ENCODE assay signal across 3 cellular contexts in genomic region chr3:126525091-126525852, GRCh38.
TF ChIP-seq lines count a peak whose summit lies in the region.

No MANE protein-coding gene starts in this region.

TF ChIP-seq in GM23338, 12 proteins besides CTCF, POLR2A, EP300 and RAD21 (continued from another document and continues in another):
- TF ChIP-seq, protein P1, sequence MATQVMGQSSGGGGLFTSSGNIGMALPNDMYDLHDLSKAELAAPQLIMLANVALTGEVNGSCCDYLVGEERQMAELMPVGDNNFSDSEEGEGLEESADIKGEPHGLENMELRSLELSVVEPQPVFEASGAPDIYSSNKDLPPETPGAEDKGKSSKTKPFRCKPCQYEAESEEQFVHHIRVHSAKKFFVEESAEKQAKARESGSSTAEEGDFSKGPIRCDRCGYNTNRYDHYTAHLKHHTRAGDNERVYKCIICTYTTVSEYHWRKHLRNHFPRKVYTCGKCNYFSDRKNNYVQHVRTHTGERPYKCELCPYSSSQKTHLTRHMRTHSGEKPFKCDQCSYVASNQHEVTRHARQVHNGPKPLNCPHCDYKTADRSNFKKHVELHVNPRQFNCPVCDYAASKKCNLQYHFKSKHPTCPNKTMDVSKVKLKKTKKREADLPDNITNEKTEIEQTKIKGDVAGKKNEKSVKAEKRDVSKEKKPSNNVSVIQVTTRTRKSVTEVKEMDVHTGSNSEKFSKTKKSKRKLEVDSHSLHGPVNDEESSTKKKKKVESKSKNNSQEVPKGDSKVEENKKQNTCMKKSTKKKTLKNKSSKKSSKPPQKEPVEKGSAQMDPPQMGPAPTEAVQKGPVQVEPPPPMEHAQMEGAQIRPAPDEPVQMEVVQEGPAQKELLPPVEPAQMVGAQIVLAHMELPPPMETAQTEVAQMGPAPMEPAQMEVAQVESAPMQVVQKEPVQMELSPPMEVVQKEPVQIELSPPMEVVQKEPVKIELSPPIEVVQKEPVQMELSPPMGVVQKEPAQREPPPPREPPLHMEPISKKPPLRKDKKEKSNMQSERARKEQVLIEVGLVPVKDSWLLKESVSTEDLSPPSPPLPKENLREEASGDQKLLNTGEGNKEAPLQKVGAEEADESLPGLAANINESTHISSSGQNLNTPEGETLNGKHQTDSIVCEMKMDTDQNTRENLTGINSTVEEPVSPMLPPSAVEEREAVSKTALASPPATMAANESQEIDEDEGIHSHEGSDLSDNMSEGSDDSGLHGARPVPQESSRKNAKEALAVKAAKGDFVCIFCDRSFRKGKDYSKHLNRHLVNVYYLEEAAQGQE (IDR thresholded peaks at IDR 0.05; ENCODE audit: unreplicated experiment): no peak
- TF ChIP-seq ETS1 (IDR thresholded peaks at IDR 0.05): no peak
- no peak for TF ChIP-seq ZNF114 (CRISPR knock-in tag; IDR thresholded peaks at IDR 0.05)
- TF ChIP-seq STAT1 (IDR thresholded peaks at IDR 0.05; ENCODE audit: unreplicated experiment): no peak

TF ChIP-seq in WTC11, 78 proteins besides CTCF, POLR2A, EP300 and RAD21 (continues in another document):
- TF ChIP-seq ZNF532 (CRISPR knock-in tag; IDR thresholded peaks at IDR 0.05; ENCODE audit: borderline replicate concordance): no peak
- TF ChIP-seq, protein P2, sequence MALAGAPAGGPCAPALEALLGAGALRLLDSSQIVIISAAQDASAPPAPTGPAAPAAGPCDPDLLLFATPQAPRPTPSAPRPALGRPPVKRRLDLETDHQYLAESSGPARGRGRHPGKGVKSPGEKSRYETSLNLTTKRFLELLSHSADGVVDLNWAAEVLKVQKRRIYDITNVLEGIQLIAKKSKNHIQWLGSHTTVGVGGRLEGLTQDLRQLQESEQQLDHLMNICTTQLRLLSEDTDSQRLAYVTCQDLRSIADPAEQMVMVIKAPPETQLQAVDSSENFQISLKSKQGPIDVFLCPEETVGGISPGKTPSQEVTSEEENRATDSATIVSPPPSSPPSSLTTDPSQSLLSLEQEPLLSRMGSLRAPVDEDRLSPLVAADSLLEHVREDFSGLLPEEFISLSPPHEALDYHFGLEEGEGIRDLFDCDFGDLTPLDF (CRISPR knock-in tag; IDR thresholded peaks at IDR 0.05): no peak
- TF ChIP-seq, protein P3, sequence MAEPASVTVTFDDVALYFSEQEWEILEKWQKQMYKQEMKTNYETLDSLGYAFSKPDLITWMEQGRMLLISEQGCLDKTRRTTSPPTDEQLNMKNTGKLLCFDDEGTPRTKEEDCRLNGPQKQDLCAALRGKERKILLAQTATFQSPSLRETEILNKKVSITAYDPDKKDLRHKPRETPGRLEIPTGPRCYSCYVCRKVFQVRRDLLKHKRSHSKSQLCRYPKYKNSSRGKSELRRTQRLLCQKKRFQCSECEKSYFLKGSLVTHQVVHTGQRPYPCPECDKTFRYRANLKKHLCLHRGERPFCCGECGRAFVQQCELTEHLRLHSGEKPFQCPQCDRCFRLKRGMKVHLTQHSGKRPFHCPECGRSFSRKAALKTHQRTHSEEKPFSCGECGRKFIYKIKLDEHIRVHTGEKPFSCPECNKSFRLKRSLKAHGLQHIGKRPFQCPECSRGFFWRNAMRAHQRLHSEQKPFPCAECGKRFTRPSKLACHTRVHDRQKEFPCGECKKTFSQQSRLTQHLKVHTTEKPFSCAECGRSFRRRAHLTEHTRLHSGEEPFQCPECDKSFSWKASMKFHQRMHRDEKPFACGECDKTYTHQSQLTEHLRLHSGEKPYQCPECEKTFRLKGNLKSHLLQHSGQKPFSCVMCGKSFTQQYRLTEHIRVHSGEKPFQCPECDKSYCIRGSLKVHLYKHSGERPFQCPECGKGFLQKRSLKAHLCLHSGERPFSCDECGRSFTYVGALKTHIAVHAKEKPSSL (CRISPR knock-in tag; conservative IDR thresholded peaks at IDR 0.05): no peak
- TF ChIP-seq ZNF121 (CRISPR knock-in tag; IDR thresholded peaks at IDR 0.05): no peak
- no peak for TF ChIP-seq ETV6 (CRISPR knock-in tag; IDR thresholded peaks at IDR 0.05)
- TF ChIP-seq, protein P4, sequence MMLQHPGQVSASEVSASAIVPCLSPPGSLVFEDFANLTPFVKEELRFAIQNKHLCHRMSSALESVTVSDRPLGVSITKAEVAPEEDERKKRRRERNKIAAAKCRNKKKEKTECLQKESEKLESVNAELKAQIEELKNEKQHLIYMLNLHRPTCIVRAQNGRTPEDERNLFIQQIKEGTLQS (CRISPR knock-in tag; conservative IDR thresholded peaks at IDR 0.05): no peak
- TF ChIP-seq ESRRA (CRISPR knock-in tag; IDR thresholded peaks at IDR 0.05; ENCODE audit: borderline replicate concordance): no peak
- no peak for TF ChIP-seq CREB1 (CRISPR knock-in tag; IDR thresholded peaks at IDR 0.05)
- TF ChIP-seq, protein P5, sequence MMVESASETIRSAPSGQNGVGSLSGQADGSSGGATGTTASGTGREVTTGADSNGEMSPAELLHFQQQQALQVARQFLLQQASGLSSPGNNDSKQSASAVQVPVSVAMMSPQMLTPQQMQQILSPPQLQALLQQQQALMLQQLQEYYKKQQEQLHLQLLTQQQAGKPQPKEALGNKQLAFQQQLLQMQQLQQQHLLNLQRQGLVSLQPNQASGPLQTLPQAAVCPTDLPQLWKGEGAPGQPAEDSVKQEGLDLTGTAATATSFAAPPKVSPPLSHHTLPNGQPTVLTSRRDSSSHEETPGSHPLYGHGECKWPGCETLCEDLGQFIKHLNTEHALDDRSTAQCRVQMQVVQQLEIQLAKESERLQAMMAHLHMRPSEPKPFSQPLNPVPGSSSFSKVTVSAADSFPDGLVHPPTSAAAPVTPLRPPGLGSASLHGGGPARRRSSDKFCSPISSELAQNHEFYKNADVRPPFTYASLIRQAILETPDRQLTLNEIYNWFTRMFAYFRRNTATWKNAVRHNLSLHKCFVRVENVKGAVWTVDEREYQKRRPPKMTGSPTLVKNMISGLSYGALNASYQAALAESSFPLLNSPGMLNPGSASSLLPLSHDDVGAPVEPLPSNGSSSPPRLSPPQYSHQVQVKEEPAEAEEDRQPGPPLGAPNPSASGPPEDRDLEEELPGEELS (CRISPR knock-in tag; IDR thresholded peaks at IDR 0.05): no peak
- TF ChIP-seq RORB (CRISPR knock-in tag; IDR thresholded peaks at IDR 0.05): no peak

TF ChIP-seq in liver, 16 proteins besides CTCF, POLR2A, EP300 and RAD21 (continued from another document):
- no peak for TF ChIP-seq MAX (IDR thresholded peaks at IDR 0.05)
- no peak for TF ChIP-seq YY1 (IDR thresholded peaks at IDR 0.05)
- no peak for TF ChIP-seq FOXA2 (IDR thresholded peaks at IDR 0.05)
- TF ChIP-seq, protein P1 (IDR thresholded peaks at IDR 0.05): no peak
- TF ChIP-seq TAF1 (conservative IDR thresholded peaks at IDR 0.05): no peak
- no peak for TF ChIP-seq HNF4A (conservative IDR thresholded peaks at IDR 0.05)
- no peak for TF ChIP-seq EGR1 (IDR thresholded peaks at IDR 0.05; ENCODE audit: low read depth in 2 of 2)
- TF ChIP-seq GABPA (IDR thresholded peaks at IDR 0.05 in 1 of 2, conservative IDR thresholded peaks at IDR 0.05 in 1 of 2): no peak
- TF ChIP-seq RXRA (IDR thresholded peaks at IDR 0.05): no peak
- no peak for TF ChIP-seq NR2F2 (IDR thresholded peaks at IDR 0.05)
